ENCODE assay signal across 8 cellular contexts in genomic region chr7:51190950-51191349, GRCh38.
"Had no signal": no experiment of that assay in that cellular context is flagged by ENCODE, and none has a peak within 500 bp of the region (broad histone marks: within the 10 kb centered on the region; RNA-seq: fewer than 3 reads in every experiment).

No MANE protein-coding gene starts in this region.

- ATAC-seq: HepG2 had no signal

- DNase-seq: GM23248, GOT3, H7, HCEC 1CT, KBM-7 had no signal

- H3K4me1 Mint-ChIP-seq: IgD-negative memory B cell had no signal

- H3K36me3 Mint-ChIP-seq: IgD-negative memory B cell had no signal

- H2AFZ ChIP-seq: GM23248 had no signal

- H3K27ac ChIP-seq: GM23248, HL-60 had no signal

- H3K9ac ChIP-seq: GM23248 had no signal

- H3K4me3 Mint-ChIP-seq: IgD-negative memory B cell had no signal

- H3K9me3 Mint-ChIP-seq: IgD-negative memory B cell had no signal

- H3K27ac Mint-ChIP-seq: IgD-negative memory B cell had no signal
